Comparison of ENCODE assay signal across 7 cellular contexts in the genomic region with DNA sequence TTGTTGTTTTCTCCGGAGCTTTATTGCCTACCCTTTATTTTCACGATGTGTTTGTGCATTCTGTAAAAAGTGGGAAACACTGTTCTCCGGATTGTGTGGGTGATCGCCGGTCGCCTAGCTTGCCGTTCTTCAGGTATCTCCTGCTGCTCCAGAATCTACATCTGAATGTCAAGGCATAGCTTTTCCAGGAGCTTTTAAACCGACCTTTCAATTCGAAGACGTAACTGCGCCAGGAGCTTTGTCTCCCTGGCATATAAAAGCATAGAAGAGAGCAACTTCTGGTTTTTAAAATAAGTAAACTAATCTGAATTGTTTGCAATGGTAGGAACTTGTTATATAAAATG.
DNase-seq lines count a peak whose midpoint lies in the region; ATAC-seq and TF ChIP-seq lines count a peak whose summit lies in the region.

No MANE protein-coding gene starts in this region.

- no peak for TF ChIP-seq CTCF in brain (conservative IDR thresholded peaks at IDR 0.05)
- no peak for TF ChIP-seq CTCF in stomach (IDR thresholded peaks at IDR 0.05)

- H3K9me3 ChIP-seq in stomach, result no peaks in the 10 kb centered on the region

- peak overlapping the region; percentile 30 to 89 (median 86) for H3K27ac ChIP-seq in stomach

- H3K27me3 ChIP-seq in stomach, result peaks cover 0 to 16% (median 0%) of the 10 kb centered on the region in 3 donors

- H3K27ac Mint-ChIP-seq in IgD-negative memory B cell, result peak overlapping the region; percentile 86 to 92 (median 91)
- H3K27ac Mint-ChIP-seq in brain, result peak overlapping the region; percentile 91 to 97 (median 93)

- peaks cover 0 to 25% (median 15%) of the 10 kb centered on the region in 4 donors for H3K4me1 ChIP-seq in stomach

- ATAC-seq in left colon (peak; percentile 39), GM19035 (IDR thresholded peaks at IDR 0.05; ENCODE audit: unreplicated experiment) (no peak)

- H3K4me3 Mint-ChIP-seq in IgD-negative memory B cell (peak overlapping the region; percentile 95 to 96 (median 95)), brain (peak overlapping the region; percentile 88 to 94 (median 90))

- no peaks in the 10 kb centered on the region for H3K36me3 ChIP-seq in stomach

- H3K27me3 Mint-ChIP-seq in IgD-negative memory B cell, result no peaks in the 10 kb centered on the region
- peaks cover 2% of the 10 kb centered on the region for H3K27me3 Mint-ChIP-seq in brain

- H3K36me3 Mint-ChIP-seq in IgD-negative memory B cell (peaks cover 2% of the 10 kb centered on the region), brain (no peaks in the 10 kb centered on the region)

- TF ChIP-seq EP300 in stomach (IDR thresholded peaks at IDR 0.05), result no peak

- intact Hi-C loops in left colon (cut with DNase I, micrococcal nuclease) (no loop called here), stomach (cut with DNase I; ENCODE audit: low total_unique reads) (no loop called here)

- 2 to 9% (median 6%) methylated on average over 11 of the region's 11 CpGs for WGBS in stomach, 5 donors

- H3K9me3 Mint-ChIP-seq in IgD-negative memory B cell (peaks cover 0 to 2% (median 0%) of the 10 kb centered on the region in 3 donors), brain (no peaks in the 10 kb centered on the region)

- no peak for TF ChIP-seq POLR2A in stomach (IDR thresholded peaks at IDR 0.05)

- DNase-seq in left colon, result no peak
- DNase-seq in stomach, result no peak
- no peak for DNase-seq in AG08395 (ENCODE audit: low spot score)
- DNase-seq in NCI-H1048 (lab: John Stamatoyannopoulos, UW), result no peak

- H3K4me1 Mint-ChIP-seq in IgD-negative memory B cell (peaks cover 11 to 17% (median 14%) of the 10 kb centered on the region in 3 donors), brain (peaks cover 58% of the 10 kb centered on the region)

- peak overlapping the region; percentile 48 to 56 (median 50) for H3K4me3 ChIP-seq in stomach
